In genomic region chr22:20523118-20523983, GRCh38 we compare ENCODE assay signal across 9 cellular contexts. TPM values are rescaled to one million over a fixed set of nuclear protein-coding genes. Genes with fewer than 3 reads are reported as not detected.
DNase-seq lines count a peak whose midpoint lies in the region; ATAC-seq and TF ChIP-seq lines count a peak whose summit lies in the region.
"Had no signal": no experiment of that assay in that cellular context is flagged by ENCODE, and none has a peak within 500 bp of the region (broad histone marks: within the 10 kb centered on the region; RNA-seq: fewer than 3 reads in every experiment).

No MANE protein-coding gene starts in this region.

- CTCF ChIA-PET in WTC11 (lab: Charles Lee) = no interaction called here

- intact Hi-C loops in vagina (cut with DNase I) = no loop called here

- H3K4me1 ChIP-seq in cardiac muscle cell (ENCODE audit: low read depth) = peaks cover 26% of the 10 kb centered on the region
- H3K4me1 ChIP-seq in thymus (ENCODE audit: control insufficient read depth, insufficient read depth, low read length) = peaks cover 21% of the 10 kb centered on the region
- H3K4me1 ChIP-seq in vagina = peaks cover 64% of the 10 kb centered on the region

- H3K27me3 ChIP-seq in cardiac muscle cell (no peaks in the 10 kb centered on the region), thymus (ENCODE audit: control insufficient read depth, insufficient read depth) (no peaks in the 10 kb centered on the region), vagina (no peaks in the 10 kb centered on the region)

- WGBS in thymus = 46% methylated on average over 7 of the region's 7 CpGs

- H3K36me3 ChIP-seq in cardiac muscle cell (peaks cover 3% of the 10 kb centered on the region), thymus (ENCODE audit: control insufficient read depth, insufficient read depth) (peaks cover 44% of the 10 kb centered on the region), vagina (peaks cover 0 to 24% of the 10 kb centered on the region in 2 donors)

- no peak for DNase-seq in activated T-cell treated with anti-CD3 and anti-CD28 coated beads, Interleukin-2, amount 50 U/mL, for 24 hours
- DNase-seq in activated T-cell treated with anti-CD3 and anti-CD28 coated beads, Interleukin-2, amount 50 U/mL, for 1 hour = no peak
- DNase-seq in WTC11 (ENCODE audit: low spot score) (no peak), cardiac muscle cell (ENCODE audit: low read depth in 1 of 2, low spot score in 1 of 2) (peak in 1 of 2 donors; percentile 62), vagina (ENCODE audit: extremely low spot score in 2 of 2) (no peak), SIG-M5 (lab: John Stamatoyannopoulos, UW) (no peak), COLO668 (lab: John Stamatoyannopoulos, UW; ENCODE audit: unreplicated experiment) (no peak)

- peak overlapping the region; percentile 37 for H3K4me3 Mint-ChIP-seq in activated T-cell treated with anti-CD3 and anti-CD28 coated beads, Interleukin-2, amount 50 U/mL, for 24 hours
- H3K4me3 Mint-ChIP-seq in WTC11 = no peak overlapping the region

- H3K9me3 ChIP-seq in cardiac muscle cell (ENCODE audit: low read depth) (no peaks in the 10 kb centered on the region), thymus (ENCODE audit: control insufficient read depth) (no peaks in the 10 kb centered on the region), vagina (no peaks in the 10 kb centered on the region)

- peaks cover 79% of the 10 kb centered on the region for H3K36me3 Mint-ChIP-seq in activated T-cell treated with anti-CD3 and anti-CD28 coated beads, Interleukin-2, amount 50 U/mL, for 24 hours (ENCODE audit: low read depth)
- peaks cover 24% of the 10 kb centered on the region for H3K36me3 Mint-ChIP-seq in WTC11

- H3K4me1 Mint-ChIP-seq in activated T-cell treated with anti-CD3 and anti-CD28 coated beads, Interleukin-2, amount 50 U/mL, for 24 hours (ENCODE audit: low read depth) = peaks cover 75% of the 10 kb centered on the region
- H3K4me1 Mint-ChIP-seq in WTC11 = peaks cover 29% of the 10 kb centered on the region

- POLR2A ChIA-PET in WTC11 (lab: Charles Lee) = no interaction called here

- H3K4me3 ChIP-seq in cardiac muscle cell = no peak overlapping the region
- H3K4me3 ChIP-seq in thymus (ENCODE audit: low read length) = no peak overlapping the region
- H3K4me3 ChIP-seq in vagina = no peak overlapping the region
- H3K4me3 ChIP-seq: lung had no signal

- H3K27ac ChIP-seq in cardiac muscle cell (peak overlapping the region; percentile 58), thymus (ENCODE audit: low read depth) (peak overlapping the region; percentile 49), vagina (no peak overlapping the region)

- no peak for TF ChIP-seq POLR2A in vagina (IDR thresholded peaks at IDR 0.05)

- ATAC-seq in WTC11 = no peak

- TF ChIP-seq CTCF in WTC11 (IDR thresholded peaks at IDR 0.05) = no peak
- no peak for TF ChIP-seq CTCF in cardiac muscle cell (IDR thresholded peaks at IDR 0.05; ENCODE audit: low read depth, low read length)
- no peak for TF ChIP-seq CTCF in vagina (IDR thresholded peaks at IDR 0.05)

- H3K9me3 Mint-ChIP-seq in activated T-cell treated with anti-CD3 and anti-CD28 coated beads, Interleukin-2, amount 50 U/mL, for 24 hours = no peaks in the 10 kb centered on the region
- H3K9me3 Mint-ChIP-seq in WTC11 = peaks cover 6% of the 10 kb centered on the region

- no peaks in the 10 kb centered on the region for H3K27me3 Mint-ChIP-seq in activated T-cell treated with anti-CD3 and anti-CD28 coated beads, Interleukin-2, amount 50 U/mL, for 24 hours
- no peaks in the 10 kb centered on the region; the same call in 1 of the 2 replicates for H3K27me3 Mint-ChIP-seq in WTC11 (ENCODE audit: low read depth)

- peak overlapping the region; percentile 91 for H3K27ac Mint-ChIP-seq in activated T-cell treated with anti-CD3 and anti-CD28 coated beads, Interleukin-2, amount 50 U/mL, for 24 hours
- H3K27ac Mint-ChIP-seq in WTC11 = peak overlapping the region; percentile 24

TF ChIP-seq in WTC11, 78 proteins besides CTCF, POLR2A, EP300 and RAD21:
- TF ChIP-seq E2F1 (CRISPR knock-in tag; IDR thresholded peaks at IDR 0.05) = no peak
- TF ChIP-seq FOXK1 (CRISPR knock-in tag; IDR thresholded peaks at IDR 0.05) = no peak

RNA-seq across cellular contexts. Expression of gene MED15, which starts 15.9 kb away (rescaled TPM):
- total RNA-seq in WTC11 (2021) (60.9 to 67.7 TPM (median 62.6 TPM) in 3 replicates), cardiac muscle cell (41.9 and 45.1 TPM in 2 replicates), vagina (72.2 TPM)
- polyA plus RNA-seq in cardiac muscle cell (45.3 and 59.5 TPM in 2 replicates), thymus (61.6 TPM)

RNA-seq across cellular contexts. Expression of gene KLHL22, which starts 27.8 kb away (rescaled TPM):
- total RNA-seq in WTC11 (2021) (9.9 to 15.7 TPM (median 12.1 TPM) in 3 replicates), cardiac muscle cell (53.3 and 55.0 TPM in 2 replicates), vagina (20.1 TPM)
- polyA plus RNA-seq in cardiac muscle cell (31.9 and 33.8 TPM in 2 replicates), thymus (14.2 TPM)
